11 cellular contexts compared by ENCODE assay signal in the genomic region with DNA sequence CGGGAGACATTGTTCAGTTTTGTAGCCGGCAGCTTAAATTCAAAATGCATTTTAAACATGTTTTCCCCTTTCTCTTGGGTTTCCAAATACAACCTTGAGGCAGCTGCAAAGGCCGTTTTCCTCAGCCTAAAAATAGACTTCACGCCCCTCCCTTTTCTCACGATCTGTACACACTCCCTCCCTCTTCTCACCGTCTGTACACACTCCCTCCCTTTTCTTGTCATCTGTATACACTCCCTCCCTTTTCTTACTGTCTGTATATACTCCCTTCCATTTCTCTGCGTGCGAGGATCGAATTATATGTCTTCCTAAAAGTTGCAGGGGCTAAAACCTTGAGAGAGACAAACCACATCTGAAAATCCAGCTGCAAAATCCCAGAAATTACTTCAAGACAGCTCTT. TPM values are rescaled to one million over a fixed set of nuclear protein-coding genes. Genes with fewer than 3 reads are reported as not detected.
A peak's percentile ranks its signal among the peaks of the same experiment; 100 is the strongest.
DNase-seq lines count a peak whose midpoint lies in the region; ATAC-seq lines count a peak whose summit lies in the region.
"Had no signal": no experiment of that assay in that cellular context is flagged by ENCODE, and none has a peak within 500 bp of the region (broad histone marks: within the 10 kb centered on the region; RNA-seq: fewer than 3 reads in every experiment).

No MANE protein-coding gene starts in this region.

- no peaks in the 10 kb centered on the region for H3K9me3 ChIP-seq in subcutaneous abdominal adipose tissue (ENCODE audit: control insufficient read depth in 5 of 5, low read length in 5 of 5)
- H3K9me3 ChIP-seq: neutrophil had no signal

- no peaks in the 10 kb centered on the region for H3K36me3 ChIP-seq in subcutaneous abdominal adipose tissue (ENCODE audit: control insufficient read depth in 5 of 5, insufficient read depth in 5 of 5, low read length in 5 of 5)
- H3K36me3 ChIP-seq: neutrophil had no signal

- H3K4me3 ChIP-seq in subcutaneous abdominal adipose tissue (ENCODE audit: low read depth in 1 of 5, low read length in 5 of 5) = peak overlapping the region in 3 of 5 donors; percentile 18 to 46 (median 22)

- H3K9ac ChIP-seq in subcutaneous abdominal adipose tissue (ENCODE audit: low read length in 5 of 5) = peak overlapping the region in 1 of 5 donors; percentile 24

- CTCF ChIA-PET in T-cell (lab: Charles Lee) = no interaction called here

- H3K27me3 Mint-ChIP-seq in activated T-cell treated with anti-CD3 and anti-CD28 coated beads, Interleukin-2, amount 50 U/mL, for 4 hours (ENCODE audit: low read depth) = peaks cover 7% of the 10 kb centered on the region
- peaks cover 4 to 9% of the 10 kb centered on the region in 2 donors for H3K27me3 Mint-ChIP-seq in T-cell

- no peak overlapping the region for H3K27ac Mint-ChIP-seq in T-cell

- H3K9me3 Mint-ChIP-seq in activated T-cell treated with anti-CD3 and anti-CD28 coated beads, Interleukin-2, amount 50 U/mL, for 4 hours = no peaks in the 10 kb centered on the region
- no peaks in the 10 kb centered on the region for H3K9me3 Mint-ChIP-seq in T-cell

- POLR2A ChIA-PET in T-cell (lab: Charles Lee) = no interaction called here

- H3K4me3 Mint-ChIP-seq in activated T-cell treated with anti-CD3 and anti-CD28 coated beads, Interleukin-2, amount 50 U/mL, for 4 hours = peak overlapping the region; percentile 37
- peak overlapping the region in 2 of 3 donors; percentile 21 to 58 for H3K4me3 Mint-ChIP-seq in T-cell

- intact Hi-C loops in left cardiac atrium (cut with DNase I) = no loop called here

- no peaks in the 10 kb centered on the region for H3K36me3 Mint-ChIP-seq in activated T-cell treated with anti-CD3 and anti-CD28 coated beads, Interleukin-2, amount 50 U/mL, for 4 hours (ENCODE audit: insufficient read depth)
- no peaks in the 10 kb centered on the region for H3K36me3 Mint-ChIP-seq in T-cell

- no peak for ATAC-seq in activated T-cell treated with anti-CD3 and anti-CD28 coated beads, Interleukin-2, amount 50 U/mL, for 4 hours
- ATAC-seq in T-cell (replicated peaks in 1 of 4) (no peak), left cardiac atrium (peak; percentile 38 to 67), GM19467 (IDR thresholded peaks at IDR 0.05; ENCODE audit: unreplicated experiment) (no peak), HG03469 (IDR thresholded peaks at IDR 0.05; ENCODE audit: unreplicated experiment) (no peak)

- peaks cover 43% of the 10 kb centered on the region for H3K4me1 Mint-ChIP-seq in activated T-cell treated with anti-CD3 and anti-CD28 coated beads, Interleukin-2, amount 50 U/mL, for 4 hours (ENCODE audit: low read depth)
- peaks cover 46 to 57% (median 53%) of the 10 kb centered on the region in 3 donors for H3K4me1 Mint-ChIP-seq in T-cell

- no peak overlapping the region for H3K27ac ChIP-seq in subcutaneous abdominal adipose tissue (ENCODE audit: low read depth, low read length)
- H3K27ac ChIP-seq: neutrophil had no signal

- peaks cover 5 to 26% (median 22%) of the 10 kb centered on the region in 5 donors for H3K27me3 ChIP-seq in subcutaneous abdominal adipose tissue (ENCODE audit: control insufficient read depth in 5 of 5, insufficient read depth in 4 of 5, low read length in 5 of 5)

- peaks cover 0 to 40% (median 9%) of the 10 kb centered on the region in 5 donors for H3K4me1 ChIP-seq in subcutaneous abdominal adipose tissue (ENCODE audit: control insufficient read depth in 5 of 5, insufficient read depth in 5 of 5, low read length in 5 of 5)

- no peak for DNase-seq in activated T-cell treated with anti-CD3 and anti-CD28 coated beads, Interleukin-2, amount 50 U/mL, for 4 hours
- no peak for DNase-seq in activated T-cell treated with anti-CD3 and anti-CD28 coated beads, Interleukin-2, amount 50 U/mL, for 48 hours
- DNase-seq in T-cell (no peak), left cardiac atrium (no peak)
- no peak for DNase-seq in activated CD4-positive, CD25-positive, alpha-beta regulatory T cell treated with anti-CD3 and anti-CD28 coated beads, Interleukin-2, amount 50 U/mL, for 72 hours
- DNase-seq: activated T-cell treated with anti-CD3 and anti-CD28 coated beads for 4 hours, NCI-H446 had no signal

RNA-seq across cellular contexts. Expression of a gene that starts 8.9 kb away (rescaled TPM):
- under 1 TPM; 0.08 to 0.24 (median 0.13) TPM for total RNA-seq in activated T-cell treated with anti-CD3 and anti-CD28 coated beads, Interleukin-2, amount 50 U/mL, for 4 hours
- total RNA-seq in T-cell (under 1 TPM in 4 of 5 donors, not detected in 1; 0.03 to 0.16 (median 0.05) TPM), left cardiac atrium (not detected)

Comparison
In these comparisons a context has a peak if more than half of its experiments do, and no peak if none do; other contexts are left out.
1. ATAC-seq: peak in left cardiac atrium (2 of 2); none in activated T-cell treated with anti-CD3 and anti-CD28 coated beads, Interleukin-2, amount 50 U/mL, for 4 hours (0 of 2), T-cell (0 of 4), GM19467 (single experiment) and HG03469 (single experiment).